Comparison of ENCODE assay signal across 7 cellular contexts in the genomic region with DNA sequence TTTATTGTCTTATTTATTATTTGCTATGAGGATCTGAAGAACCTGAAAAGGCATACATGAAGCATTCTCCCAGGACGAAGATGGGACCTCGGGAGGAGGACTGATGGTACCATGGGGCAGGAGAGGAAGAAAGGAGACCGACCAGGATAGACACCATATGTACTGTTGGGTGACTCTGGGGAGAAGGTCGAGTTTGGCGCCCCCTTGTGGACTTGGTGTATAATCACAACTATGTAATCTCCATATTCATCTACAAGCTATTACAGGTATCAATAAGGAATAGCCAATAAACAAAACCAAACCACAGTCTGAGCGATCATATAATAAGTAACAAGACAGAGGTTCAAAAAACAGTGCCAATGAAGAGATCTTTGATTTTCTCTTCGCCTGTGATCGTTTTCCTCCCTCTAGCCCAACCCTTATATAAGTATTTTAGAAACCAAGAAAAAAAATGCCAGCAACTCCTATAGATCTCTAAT.
DNase-seq lines count a peak whose midpoint lies in the region; ATAC-seq and TF ChIP-seq lines count a peak whose summit lies in the region.

No MANE protein-coding gene starts in this region.

- DNase-seq in GM13977 (ENCODE audit: low spot score) (peak; percentile 76), NCI-H226 (peak; percentile 11), choroid plexus epithelial cell (ENCODE audit: low read depth) (peak; percentile 75), lower lobe of right lung (peak; percentile 60)
- DNase-seq in activated CD4-positive, alpha-beta T cell treated with anti-CD3 and anti-CD28 coated beads for 24 hours (ENCODE audit: low read depth in 2 of 2): peak; percentile 59 to 73
- peak; percentile 45 for DNase-seq in stimulated activated CD8-positive, alpha-beta memory T cell treated with anti-CD3 and anti-CD28 coated beads, Interleukin-15, amount 100 ng/mL, for 24 hours (ENCODE audit: low read depth)

- peaks cover 4% of the 10 kb centered on the region for H3K4me1 ChIP-seq in lower lobe of right lung

- peak; percentile 72 for TF ChIP-seq CTCF in GM13977 (IDR thresholded peaks at IDR 0.05; ENCODE audit: extremely low read depth, insufficient read depth, missing control alignments)
- peak; percentile 79 for TF ChIP-seq CTCF in choroid plexus epithelial cell (conservative IDR thresholded peaks at IDR 0.05; ENCODE audit: low read depth, low read length)
- TF ChIP-seq CTCF in lower lobe of right lung (IDR thresholded peaks at IDR 0.05): peak; percentile 69

- no peak overlapping the region for H3K4me3 ChIP-seq in choroid plexus epithelial cell (ENCODE audit: low read depth, low read length)
- H3K4me3 ChIP-seq in lower lobe of right lung: no peak overlapping the region

- peak; percentile 69 for ATAC-seq in HG03025 (IDR thresholded peaks at IDR 0.05; ENCODE audit: low FRiP score, unreplicated experiment)
- peak; percentile 83 to 84 for ATAC-seq in lower lobe of right lung

- H3K27me3 ChIP-seq in lower lobe of right lung (ENCODE audit: low read depth): no peaks in the 10 kb centered on the region

- no peaks in the 10 kb centered on the region for H3K36me3 ChIP-seq in lower lobe of right lung

- in situ Hi-C loops in GM13977 (cut with MboI; ENCODE audit: low pct_unique_long_range_greater_than_20kb, low sequenced_read_pairs, unreplicated experiment): no loop called here

- H3K9me3 ChIP-seq in lower lobe of right lung: no peaks in the 10 kb centered on the region

- no peak overlapping the region for H3K27ac ChIP-seq in lower lobe of right lung

- intact Hi-C loops in lower lobe of right lung (cut with DNase I): no loop called here

Comparison
In these comparisons a context has a peak if more than half of its experiments do, and no peak if none do; other contexts are left out.
1. DNase-seq: peak in every context shown above with its lines; median percentile 76 in GM13977; 75 in choroid plexus epithelial cell; 66 in activated CD4-positive, alpha-beta T cell treated with anti-CD3 and anti-CD28 coated beads for 24 hours; 60 in lower lobe of right lung; 45 in stimulated activated CD8-positive, alpha-beta memory T cell treated with anti-CD3 and anti-CD28 coated beads, Interleukin-15, amount 100 ng/mL, for 24 hours; 11 in NCI-H226.